ENCODE assay signal across 12 cellular contexts in genomic region chr16:72876981-72877373, GRCh38.
DNase-seq lines count a peak whose midpoint lies in the region; ATAC-seq, FAIRE-seq and TF ChIP-seq lines count a peak whose summit lies in the region.
"Had no signal": no experiment of that assay in that cellular context is flagged by ENCODE, and none has a peak within 500 bp of the region (broad histone marks: within the 10 kb centered on the region; RNA-seq: fewer than 3 reads in every experiment).

No MANE protein-coding gene starts in this region.

- TF ChIP-seq CTCF in IMR-90 (conservative IDR thresholded peaks at IDR 0.05; ENCODE audit: low read depth, low read length) (no peak), endothelial cell (IDR thresholded peaks at IDR 0.05; ENCODE audit: unreplicated experiment) (no peak), osteoblast (IDR thresholded peaks at IDR 0.05; ENCODE audit: extremely low read depth, low read depth, low read length) (no peak), kidney (IDR thresholded peaks at IDR 0.05; ENCODE audit: borderline replicate concordance, extremely low read depth, insufficient read depth) (no peak)

- no peak for DNase-seq in IMR-90
- no peak for DNase-seq in endothelial cell (ENCODE audit: low spot score)
- DNase-seq in osteoblast (ENCODE audit: insufficient read length, low spot score, missing footprints), result no peak
- DNase-seq in kidney, result no peak
- no peak for DNase-seq in epidermal melanocyte (ENCODE audit: insufficient read length, low spot score)
- no peak for DNase-seq in H7
- DNase-seq: cortex of kidney, NCI-H510A, T-helper 9 cell had no signal

- in situ Hi-C loops in IMR-90 (cut with MboI; ENCODE audit: low sequenced_read_pairs), result no loop called here

- peak overlapping the region; percentile 70 for H2BK5ac ChIP-seq in IMR-90 (ENCODE audit: low read depth, low read length, poor library complexity, severe bottlenecking)

- BruUV-seq in IMR-90 (replicated peaks; lab: Mats Ljungman, UMichigan), result no TSS peak

- peaks cover 34% of the 10 kb centered on the region for H3K79me2 ChIP-seq in osteoblast (ENCODE audit: insufficient read depth, low read length)

- peak overlapping the region in 1 of 2 experiments; percentile 73; a peak in 2 of 4 replicates for H4K8ac ChIP-seq in IMR-90 (ENCODE audit: low read depth in 2 of 2, low read length in 2 of 2)

- H3K18ac ChIP-seq in IMR-90 (ENCODE audit: low read depth, low read length), result peak overlapping the region; percentile 36; the same call in 1 of the 2 replicates

- H3K27me3 Mint-ChIP-seq in endothelial cell (ENCODE audit: unreplicated experiment), result peaks cover 2% of the 10 kb centered on the region

- FAIRE-seq in kidney (lab: Jason Lieb, UNC), result no peak
- FAIRE-seq: D721Med had no signal

- H2BK15ac ChIP-seq in IMR-90 (ENCODE audit: low read depth, low read length), result peak overlapping the region; percentile 66; the same call in 2 of the 3 replicates

- peaks cover 14 to 47% of the 10 kb centered on the region in 2 experiments; a peak in 3 of 4 replicates for H3K79me1 ChIP-seq in IMR-90 (ENCODE audit: low read depth in 1 of 2, low read length in 2 of 2)

- intact Hi-C loops in IMR-90 (cut with micrococcal nuclease) (loop anchor here (2.0 to 5.0 kb wide), 3 partner anchors 26 to 300 kb away; no protein-coding TSS in a partner anchor), kidney (cut with DNase I) (no loop called here)

- H4K20me1 ChIP-seq in BLaER1 (no peaks in the 10 kb centered on the region), IMR-90 (ENCODE audit: insufficient read depth, low read length) (peaks cover 8% of the 10 kb centered on the region), osteoblast (ENCODE audit: insufficient read depth, low read length) (no peaks in the 10 kb centered on the region)

- peak overlapping the region; percentile 58 for H3K23ac ChIP-seq in IMR-90 (ENCODE audit: low read depth, low read length)

- H3K27me3 ChIP-seq in BLaER1, result no peaks in the 10 kb centered on the region
- no peaks in the 10 kb centered on the region for H3K27me3 ChIP-seq in IMR-90 (ENCODE audit: control insufficient read depth, insufficient read depth, low read length)
- H3K27me3 ChIP-seq in osteoblast (ENCODE audit: insufficient read depth, low read length), result no peaks in the 10 kb centered on the region
- no peaks in the 10 kb centered on the region for H3K27me3 ChIP-seq in H7 (ENCODE audit: control insufficient read depth, insufficient read depth, low read length)

- peaks cover 18% of the 10 kb centered on the region for H3K36me3 Mint-ChIP-seq in endothelial cell (ENCODE audit: low read depth, unreplicated experiment)

- peak overlapping the region; percentile 70 for H3K14ac ChIP-seq in IMR-90 (replicated peaks; ENCODE audit: low read depth, low read length)

- H3K27ac Mint-ChIP-seq in endothelial cell (ENCODE audit: unreplicated experiment), result peak overlapping the region; percentile 88

- peak overlapping the region; percentile 10 for H2AK9ac ChIP-seq in IMR-90 (replicated peaks; ENCODE audit: low read depth, low read length, poor library complexity)

- dilution Hi-C loops in IMR-90 (cut with HindIII; ENCODE audit: low sequenced_read_pairs, unreplicated experiment), result no loop called here

- H4K5ac ChIP-seq in IMR-90 (ENCODE audit: low read depth, low read length), result no peak overlapping the region; the same call in 1 of the 2 replicates

- H3K9ac ChIP-seq in BLaER1 (0 out of 2 replicates have a peak overlapping the region, but pooled peaks have one; percentile 27), IMR-90 (ENCODE audit: low read depth, low read length) (no peak overlapping the region), kidney (ENCODE audit: low read length in 2 of 2) (no peak overlapping the region)

- ATAC-seq in IMR-90 (ENCODE audit: low read depth), result peak; percentile 17; the same call in 1 of the 2 replicates
- ATAC-seq in HG03354 (IDR thresholded peaks at IDR 0.05; ENCODE audit: poor library complexity, severe bottlenecking, unreplicated experiment), result no peak

- H2BK120ac ChIP-seq in IMR-90 (ENCODE audit: low read depth, low read length), result peak overlapping the region; percentile 88

- no peak overlapping the region for H2AFZ ChIP-seq in IMR-90 (replicated peaks; ENCODE audit: low read length, poor library complexity)
- H2AFZ ChIP-seq in osteoblast (ENCODE audit: low read length), result no peak overlapping the region

- H3K56ac ChIP-seq in IMR-90 (ENCODE audit: extremely low read depth, insufficient read depth, low read length), result 0 out of 2 replicates have a peak overlapping the region, but pooled peaks have one; percentile 42

- H3K4me1 Mint-ChIP-seq in endothelial cell (ENCODE audit: unreplicated experiment), result peaks cover 11% of the 10 kb centered on the region

- TF ChIP-seq RAD21 in IMR-90 (IDR thresholded peaks at IDR 0.05; ENCODE audit: low read length), result no peak

- H3K4me3 Mint-ChIP-seq in endothelial cell (ENCODE audit: unreplicated experiment), result no peak overlapping the region

- no peak for TF ChIP-seq POLR2A in IMR-90 (IDR thresholded peaks at IDR 0.05; ENCODE audit: low read depth, low read length)

- H3K4me3 ChIP-seq in BLaER1 (no peak overlapping the region), IMR-90 (ENCODE audit: insufficient read depth, low read depth, low read length) (no peak overlapping the region), osteoblast (ENCODE audit: insufficient read depth, low read length) (peak overlapping the region; percentile 24), kidney (ENCODE audit: low read length in 2 of 2) (no peak overlapping the region), H7 (ENCODE audit: insufficient read depth, low read depth, low read length) (no peak overlapping the region)

- no peaks in the 10 kb centered on the region for H3K9me3 Mint-ChIP-seq in endothelial cell (ENCODE audit: unreplicated experiment)

- H2AK5ac ChIP-seq in IMR-90 (ENCODE audit: low read depth, low read length), result peak overlapping the region; percentile 67

- WGBS in IMR-90 (ENCODE audit: extremely low coverage in 2 of 2, insufficient read length in 1 of 2), 2 experiments, result no CpG with 5 or more reads among the region's 9 CpGs

- peak overlapping the region; percentile 78 for H2BK20ac ChIP-seq in IMR-90 (ENCODE audit: low read depth, low read length)

- CTCF ChIA-PET in IMR-90 (lab: Yijun Ruan, JAX), result interaction anchor here (0.5 to 2.2 kb wide), 2 partner anchors 45 to 185 kb away, joined by 3 to 8 read pairs; no protein-coding TSS in a partner anchor

- H3K4ac ChIP-seq in IMR-90 (ENCODE audit: low read depth, low read length), result peak overlapping the region; percentile 73

- H3K9me3 ChIP-seq in BLaER1 (0 out of 2 replicates have a peak, but pooled peaks cover 5% of the 10 kb centered on the region), IMR-90 (ENCODE audit: control insufficient read depth, insufficient read depth, low read length) (no peaks in the 10 kb centered on the region), osteoblast (ENCODE audit: low read depth, low read length) (no peaks in the 10 kb centered on the region), kidney (ENCODE audit: control insufficient read depth in 1 of 2, low read length in 2 of 2) (no peaks in the 10 kb centered on the region)

- peak overlapping the region; percentile 62; the same call in 1 of the 2 replicates for H3K27ac ChIP-seq in BLaER1
- H3K27ac ChIP-seq in IMR-90 (ENCODE audit: insufficient read depth, low read length), result peak overlapping the region; percentile 61
- H3K27ac ChIP-seq in osteoblast (ENCODE audit: low read depth, low read length), result peak overlapping the region; percentile 95
- H3K27ac ChIP-seq in kidney (ENCODE audit: low read depth in 2 of 2, low read length in 2 of 2), result no peak overlapping the region

- no peaks in the 10 kb centered on the region for H3K36me3 ChIP-seq in BLaER1
- no peaks in the 10 kb centered on the region for H3K36me3 ChIP-seq in IMR-90 (ENCODE audit: control insufficient read depth, insufficient read depth, low read length)
- no peaks in the 10 kb centered on the region for H3K36me3 ChIP-seq in osteoblast (ENCODE audit: insufficient read depth, low read length)
- no peaks in the 10 kb centered on the region for H3K36me3 ChIP-seq in kidney (ENCODE audit: control insufficient read depth in 1 of 2, insufficient read depth in 2 of 2, low read length in 2 of 2)
- no peaks in the 10 kb centered on the region for H3K36me3 ChIP-seq in H7 (replicated peaks; ENCODE audit: control insufficient read depth, insufficient read depth, low read length)

- peak overlapping the region; percentile 74 for H4K91ac ChIP-seq in IMR-90 (ENCODE audit: insufficient read depth, low read depth, low read length)

- peaks cover 58% of the 10 kb centered on the region for H3K4me1 ChIP-seq in BLaER1
- peaks cover 26% of the 10 kb centered on the region for H3K4me1 ChIP-seq in IMR-90 (ENCODE audit: control insufficient read depth, insufficient read depth, low read length)
- peaks cover 40% of the 10 kb centered on the region for H3K4me1 ChIP-seq in osteoblast (ENCODE audit: insufficient read depth, low read length)
- H3K4me1 ChIP-seq in kidney (ENCODE audit: control insufficient read depth in 1 of 2, insufficient read depth in 1 of 2, low read depth in 1 of 2, low read length in 2 of 2), result peaks cover 10 to 16% of the 10 kb centered on the region in 2 donors

- H3K9me1 ChIP-seq in IMR-90 (ENCODE audit: insufficient read depth, low read length), result peaks cover 13% of the 10 kb centered on the region

- POLR2A ChIA-PET in IMR-90 (lab: Charles Lee; ENCODE audit: unreplicated experiment), result no interaction called here

- H3K4me2 ChIP-seq in BLaER1 (peak overlapping the region; percentile 82), IMR-90 (ENCODE audit: low read depth, low read length) (peak overlapping the region; percentile 16; the same call in 1 of the 2 replicates), osteoblast (ENCODE audit: insufficient read depth, low read length) (peak overlapping the region; percentile 62)

TF ChIP-seq in IMR-90, 13 proteins besides CTCF, POLR2A, EP300 and RAD21 (continues in another document):
- TF ChIP-seq MAFK (IDR thresholded peaks at IDR 0.05; ENCODE audit: low read depth, low read length) (no peak), ELK1 (IDR thresholded peaks at IDR 0.05; ENCODE audit: borderline replicate concordance, low read depth, low read length) (no peak), FOS (IDR thresholded peaks at IDR 0.05; ENCODE audit: low read depth, low read length) (no peak), RFX5 (IDR thresholded peaks at IDR 0.05; ENCODE audit: low read depth, low read length) (no peak), RCOR1 (IDR thresholded peaks at IDR 0.05; ENCODE audit: insufficient replicate concordance, low read length) (no peak), MXI1 (IDR thresholded peaks at IDR 0.05; ENCODE audit: borderline replicate concordance, low read depth, low read length) (no peak)

Comparison
In these comparisons a context has a peak if more than half of its experiments do, and no peak if none do; other contexts are left out.
1. H3K27ac ChIP-seq: peak in BLaER1 (single experiment), IMR-90 (single experiment) and osteoblast (single experiment); none in kidney (0 of 2).
2. H3K4me2 ChIP-seq: peak in every context shown above with its lines; median percentile 82 in BLaER1; 62 in osteoblast; 16 in IMR-90.